In the genomic region with DNA sequence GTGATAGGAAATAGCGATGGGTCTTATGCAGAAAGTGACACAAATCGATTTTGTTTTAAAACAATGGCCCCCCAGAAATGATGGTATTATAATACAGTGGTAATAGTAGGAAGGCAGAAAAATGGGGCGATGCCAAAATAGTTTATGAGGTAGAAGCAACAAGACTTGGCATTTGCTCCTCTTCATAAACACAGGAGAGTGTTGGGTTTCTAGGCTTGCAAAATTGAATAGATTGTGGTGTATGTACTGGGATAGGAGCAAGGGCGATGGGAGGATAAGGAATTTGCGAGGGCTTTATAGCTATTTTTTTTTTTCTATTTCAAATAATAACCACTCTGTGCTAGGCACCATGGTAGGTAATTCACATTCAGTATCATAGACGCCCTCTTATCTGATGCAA, we compare ENCODE assay signal across 17 cellular contexts. TPM values are rescaled to one million over a fixed set of nuclear protein-coding genes. Genes with fewer than 3 reads are reported as not detected.
DNase-seq lines count a peak whose midpoint lies in the region; ATAC-seq and TF ChIP-seq lines count a peak whose summit lies in the region.
"Had no signal": no experiment of that assay in that cellular context is flagged by ENCODE, and none has a peak within 500 bp of the region (broad histone marks: within the 10 kb centered on the region; RNA-seq: fewer than 3 reads in every experiment).

No MANE protein-coding gene starts in this region.

- H4K20me1 ChIP-seq in PC-3 (ENCODE audit: low read length), result no peaks in the 10 kb centered on the region
- H4K20me1 ChIP-seq: BLaER1 had no signal

- no peak for ATAC-seq in PC-3
- ATAC-seq: GM12878 had no signal

- H3K27me3 ChIP-seq in PC-3 (ENCODE audit: low read length) (no peaks in the 10 kb centered on the region), esophagus (ENCODE audit: control insufficient read depth in 1 of 2, insufficient read depth in 2 of 2, low read length in 2 of 2) (no peaks in the 10 kb centered on the region), parathyroid adenoma (ENCODE audit: control insufficient read depth, insufficient read depth, low read length) (no peaks in the 10 kb centered on the region), transverse colon (no peaks in the 10 kb centered on the region)
- no peaks in the 10 kb centered on the region for H3K27me3 ChIP-seq in CD4-positive, alpha-beta memory T cell (ENCODE audit: insufficient read depth, low read length)
- H3K27me3 ChIP-seq: BLaER1 had no signal

- in situ Hi-C loops in transverse colon (cut with MboI; ENCODE audit: low pct_ligation_motif_present in 1 of 4, low pct_unique_long_range_greater_than_20kb in 1 of 4, low sequenced_read_pairs in 3 of 4), result no loop called here

- H3K4me2 ChIP-seq in PC-3 (ENCODE audit: low read length) (no peak overlapping the region), parathyroid adenoma (ENCODE audit: low read length) (peak overlapping the region; percentile 23)
- H3K4me2 ChIP-seq: BLaER1 had no signal

- H3K79me2 ChIP-seq in PC-3 (ENCODE audit: low read length), result no peaks in the 10 kb centered on the region
- no peaks in the 10 kb centered on the region for H3K79me2 ChIP-seq in parathyroid adenoma

- DNase-seq in PC-3 (peak; percentile 1), transverse colon (no peak), NCI-H146 (lab: John Stamatoyannopoulos, UW) (no peak), T-helper 2 cell (no peak)
- DNase-seq in CD4-positive, alpha-beta memory T cell, result no peak
- DNase-seq: 8988T; CD8-positive, alpha-beta memory T cell; COR-L47; DMS 273 treated with DMSO at 0.1 percent for 48 hours; DND-41; EL; H9 had no signal

- TF ChIP-seq CTCF in PC-3 (conservative IDR thresholded peaks at IDR 0.05; ENCODE audit: low read depth, low read length) (no peak), parathyroid adenoma (IDR thresholded peaks at IDR 0.05) (no peak), transverse colon (IDR thresholded peaks at IDR 0.05) (no peak)

- no peaks in the 10 kb centered on the region for H3K9me2 ChIP-seq in PC-3 (replicated peaks; ENCODE audit: low read length)

- TF ChIP-seq POLR2A in transverse colon (IDR thresholded peaks at IDR 0.05), result no peak

- CTCF ChIA-PET in PC-3 (lab: Charles Lee), result no interaction called here
- CTCF ChIA-PET in CD4-positive, alpha-beta memory T cell (lab: Charles Lee; ENCODE audit: partially characterized antibody), result no interaction called here

- POLR2A ChIA-PET in PC-3 (lab: Charles Lee; ENCODE audit: unreplicated experiment), result no interaction called here
- POLR2A ChIA-PET in CD4-positive, alpha-beta memory T cell (lab: Charles Lee; ENCODE audit: partially characterized antibody), result no interaction called here

- H3K36me3 ChIP-seq in PC-3 (ENCODE audit: low read depth, low read length), result no peaks in the 10 kb centered on the region
- no peaks in the 10 kb centered on the region for H3K36me3 ChIP-seq in esophagus (ENCODE audit: control insufficient read depth in 2 of 2, insufficient read depth in 2 of 2, low read length in 1 of 2)
- H3K36me3 ChIP-seq in parathyroid adenoma (ENCODE audit: control insufficient read depth, insufficient read depth, low read length), result no peaks in the 10 kb centered on the region
- no peaks in the 10 kb centered on the region for H3K36me3 ChIP-seq in transverse colon
- no peaks in the 10 kb centered on the region for H3K36me3 ChIP-seq in CD4-positive, alpha-beta memory T cell (ENCODE audit: insufficient read depth, low read length)
- H3K36me3 ChIP-seq: BLaER1 had no signal

- intact Hi-C loops in PC-3 (cut with micrococcal nuclease), result no loop called here
- intact Hi-C loops in transverse colon (cut with DNase I; ENCODE audit: low total_unique reads), result no loop called here
- intact Hi-C loops in CD4-positive, alpha-beta memory T cell (cut with micrococcal nuclease), result no loop called here

- H3K4me3 ChIP-seq in PC-3 (ENCODE audit: low read length) (no peak overlapping the region), esophagus (ENCODE audit: low read depth in 1 of 2, low read length in 2 of 2) (no peak overlapping the region), parathyroid adenoma (ENCODE audit: low read depth, low read length) (no peak overlapping the region), transverse colon (no peak overlapping the region)
- H3K4me3 ChIP-seq in CD4-positive, alpha-beta memory T cell (ENCODE audit: low read length in 2 of 2), result no peak overlapping the region
- H3K4me3 ChIP-seq: BLaER1, GM12878 had no signal

- TF ChIP-seq EP300 in transverse colon (IDR thresholded peaks at IDR 0.05; ENCODE audit: low read depth), result no peak

- no peaks in the 10 kb centered on the region for H3K9me3 Mint-ChIP-seq in CD4-positive, alpha-beta memory T cell
- H3K9me3 Mint-ChIP-seq: CD8-positive, alpha-beta memory T cell; H9 had no signal

- no peak overlapping the region for H2AFZ ChIP-seq in PC-3 (ENCODE audit: low read length)
- H2AFZ ChIP-seq in parathyroid adenoma, result no peak overlapping the region

- H3K27ac ChIP-seq in PC-3 (ENCODE audit: low read length) (0 out of 2 replicates have a peak overlapping the region, but pooled peaks have one; percentile 23), esophagus (ENCODE audit: low read depth in 2 of 2, low read length in 1 of 2) (peak overlapping the region; percentile 31 to 64), parathyroid adenoma (no peak overlapping the region), transverse colon (peak overlapping the region; percentile 20 to 64 (median 56))
- H3K27ac ChIP-seq in CD4-positive, alpha-beta memory T cell (ENCODE audit: low read depth, low read length), result no peak overlapping the region
- H3K27ac ChIP-seq: BLaER1, HL-60 had no signal

- H3K27me3 Mint-ChIP-seq in CD4-positive, alpha-beta memory T cell, result peaks cover 6 to 8% of the 10 kb centered on the region in 2 donors

- peaks cover 0 to 8% (median 5%) of the 10 kb centered on the region in 4 donors for H3K4me1 Mint-ChIP-seq in CD4-positive, alpha-beta memory T cell

- no peaks in the 10 kb centered on the region for H3F3A ChIP-seq in PC-3 (ENCODE audit: low read length, unreplicated experiment)

- no peaks in the 10 kb centered on the region for H3K9me3 ChIP-seq in PC-3 (ENCODE audit: low read length)
- H3K9me3 ChIP-seq in esophagus (ENCODE audit: control insufficient read depth in 2 of 2, insufficient read depth in 1 of 2, low read depth in 1 of 2, low read length in 1 of 2), result no peaks in the 10 kb centered on the region
- no peaks in the 10 kb centered on the region for H3K9me3 ChIP-seq in parathyroid adenoma (ENCODE audit: control insufficient read depth, low read length)
- H3K9me3 ChIP-seq in transverse colon, result no peaks in the 10 kb centered on the region
- no peaks in the 10 kb centered on the region for H3K9me3 ChIP-seq in CD4-positive, alpha-beta memory T cell (ENCODE audit: control insufficient read depth in 1 of 2, low read length in 2 of 2)

- H3K36me3 Mint-ChIP-seq in CD4-positive, alpha-beta memory T cell, result no peaks in the 10 kb centered on the region

- H3K9ac ChIP-seq in PC-3 (ENCODE audit: low read length), result no peak overlapping the region
- no peak overlapping the region for H3K9ac ChIP-seq in parathyroid adenoma
- H3K9ac ChIP-seq: BLaER1 had no signal

- H3K4me3 Mint-ChIP-seq in CD4-positive, alpha-beta memory T cell, result no peak overlapping the region
- H3K4me3 Mint-ChIP-seq: CD8-positive, alpha-beta memory T cell; H9 had no signal

- WGBS in esophagus, 2 donors, result 90 to 94% methylated on average over 6 of the region's 6 CpGs
- 81 to 85% methylated on average over 6 of the region's 6 CpGs for WGBS in transverse colon (ENCODE audit: low coverage in 1 of 2), 2 donors

- H3K4me1 ChIP-seq in PC-3 (ENCODE audit: insufficient read depth, low read length) (peaks cover 14% of the 10 kb centered on the region), esophagus (ENCODE audit: control insufficient read depth in 2 of 2, insufficient read depth in 2 of 2, low read length in 1 of 2) (no peaks in the 10 kb centered on the region), parathyroid adenoma (no peaks in the 10 kb centered on the region), transverse colon (peaks cover 0 to 31% (median 14%) of the 10 kb centered on the region in 4 donors)
- H3K4me1 ChIP-seq in CD4-positive, alpha-beta memory T cell (ENCODE audit: insufficient read depth, low read length), result no peaks in the 10 kb centered on the region

- H3K27ac Mint-ChIP-seq in CD4-positive, alpha-beta memory T cell, result peak overlapping the region in 1 of 7 donors; percentile 54
- H3K27ac Mint-ChIP-seq: CD8-positive, alpha-beta memory T cell; H9 had no signal

- BruUV-seq in PC-3 (replicated peaks; lab: Mats Ljungman, UMichigan), result no TSS peak

RNA-seq across cellular contexts. Expression of gene ABCA1, which starts 49.2 kb away (rescaled TPM):
- total RNA-seq in PC-3 (2014; rRNA removed) (2.3 and 2.5 TPM in 2 replicates), transverse colon (10 to 100 TPM; 20.5 to 67.3 (median 60.5) TPM)
- polyA plus RNA-seq in esophagus, result 1 to 10 TPM; 2.7 to 2.9 TPM
- total RNA-seq in CD4-positive, alpha-beta memory T cell, result 1 to 10 TPM in 1 of 2 experiments, under 1 TPM in 1; 0.80 to 1.2 TPM
- 1 to 10 TPM in 1 of 2 donors, under 1 TPM in 1; 0.57 to 1.0 TPM for polyA plus RNA-seq in CD4-positive, alpha-beta memory T cell
- polyA plus RNA-seq: CD8-positive, alpha-beta memory T cell had no signal

Comparison
In these comparisons a context has a peak if more than half of its experiments do, and no peak if none do; other contexts are left out.
1. H3K27ac ChIP-seq: peak in PC-3 (single experiment), esophagus (2 of 2) and transverse colon (4 of 4); none in parathyroid adenoma (single experiment) and CD4-positive, alpha-beta memory T cell (single experiment).